In genomic region chr2:64035067-64035942, GRCh38 we compare ENCODE assay signal across 11 cellular contexts. TPM values are rescaled to one million over a fixed set of nuclear protein-coding genes. Genes with fewer than 3 reads are reported as not detected.
DNase-seq lines count a peak whose midpoint lies in the region; ATAC-seq and TF ChIP-seq lines count a peak whose summit lies in the region.
"Had no signal": no experiment of that assay in that cellular context is flagged by ENCODE, and none has a peak within 500 bp of the region (broad histone marks: within the 10 kb centered on the region; RNA-seq: fewer than 3 reads in every experiment).

No MANE protein-coding gene starts in this region.

- DNase-seq in activated CD4-positive, alpha-beta T cell treated with anti-CD3 and anti-CD28 coated beads, Interleukin-2, amount 10 ng/mL, durations not matched to agents 7 days and 5 days, result no peak
- DNase-seq in activated CD4-positive, alpha-beta T cell treated with anti-CD3 and anti-CD28 coated beads for 1 hour, result no peak
- DNase-seq in NCI-H146 (lab: John Stamatoyannopoulos, UW) (peak; percentile 59), NCI-H526 treated with DMSO at 0.1 percent for 48 hours (lab: John Stamatoyannopoulos, UW) (no peak)
- DNase-seq in activated naive CD8-positive, alpha-beta T cell treated with anti-CD3 and anti-CD28 coated beads, Interleukin-2, amount 10 ng/mL, durations not matched to agents 7 days and 5 days, result no peak
- no peak for DNase-seq in activated effector memory CD4-positive, alpha-beta T cell treated with anti-CD3 and anti-CD28 coated beads, Interleukin-2, amount 50 U/mL, for 16 hours
- DNase-seq: nucleus accumbens had no signal

- no peaks in the 10 kb centered on the region for H3K36me3 ChIP-seq in parathyroid adenoma (ENCODE audit: control insufficient read depth, insufficient read depth, low read length)
- H3K36me3 ChIP-seq: SJSA1 had no signal

- no peak for TF ChIP-seq CTCF in parathyroid adenoma (IDR thresholded peaks at IDR 0.05)

- peaks cover 14% of the 10 kb centered on the region for H3K9me3 Mint-ChIP-seq in activated CD4-positive, alpha-beta T cell treated with anti-CD3 and anti-CD28 coated beads, Interleukin-2, amount 10 ng/mL, durations not matched to agents 7 days and 5 days
- H3K9me3 Mint-ChIP-seq in activated naive CD8-positive, alpha-beta T cell treated with anti-CD3 and anti-CD28 coated beads, Interleukin-2, amount 10 ng/mL, durations not matched to agents 7 days and 5 days, result peaks cover 7% of the 10 kb centered on the region

- peak overlapping the region; percentile 91 for H3K27ac Mint-ChIP-seq in activated CD4-positive, alpha-beta T cell treated with anti-CD3 and anti-CD28 coated beads, Interleukin-2, amount 10 ng/mL, durations not matched to agents 7 days and 5 days
- peak overlapping the region; percentile 97 for H3K27ac Mint-ChIP-seq in activated naive CD8-positive, alpha-beta T cell treated with anti-CD3 and anti-CD28 coated beads, Interleukin-2, amount 10 ng/mL, durations not matched to agents 7 days and 5 days
- H3K27ac Mint-ChIP-seq: B cell had no signal

- H3K4me1 Mint-ChIP-seq in activated CD4-positive, alpha-beta T cell treated with anti-CD3 and anti-CD28 coated beads, Interleukin-2, amount 10 ng/mL, durations not matched to agents 7 days and 5 days, result peaks cover 47% of the 10 kb centered on the region
- H3K4me1 Mint-ChIP-seq in activated naive CD8-positive, alpha-beta T cell treated with anti-CD3 and anti-CD28 coated beads, Interleukin-2, amount 10 ng/mL, durations not matched to agents 7 days and 5 days, result peaks cover 32% of the 10 kb centered on the region

- peaks cover 23% of the 10 kb centered on the region for H3K36me3 Mint-ChIP-seq in activated CD4-positive, alpha-beta T cell treated with anti-CD3 and anti-CD28 coated beads, Interleukin-2, amount 10 ng/mL, durations not matched to agents 7 days and 5 days (ENCODE audit: low read depth)
- peaks cover 17% of the 10 kb centered on the region for H3K36me3 Mint-ChIP-seq in activated naive CD8-positive, alpha-beta T cell treated with anti-CD3 and anti-CD28 coated beads, Interleukin-2, amount 10 ng/mL, durations not matched to agents 7 days and 5 days

- CTCF ChIA-PET in activated CD4-positive, alpha-beta T cell treated with anti-CD3 and anti-CD28 coated beads, Interleukin-2, amount 10 ng/mL, durations not matched to agents 7 days and 5 days (lab: Charles Lee), result interaction anchor here (1.0 to 1.9 kb wide), 3 partner anchors 17 to 295 kb away, joined by 3 to 4 read pairs (median 4); no protein-coding TSS in a partner anchor

- H3K9ac ChIP-seq in parathyroid adenoma, result no peak overlapping the region

- peaks cover 2% of the 10 kb centered on the region for H3K4me1 ChIP-seq in parathyroid adenoma
- H3K4me1 ChIP-seq: SJSA1 had no signal

- H3K4me2 ChIP-seq in parathyroid adenoma (ENCODE audit: low read length), result peak overlapping the region; percentile 55

- H2AFZ ChIP-seq in parathyroid adenoma, result peak overlapping the region; percentile 23

- no peaks in the 10 kb centered on the region for H3K9me3 ChIP-seq in parathyroid adenoma (ENCODE audit: control insufficient read depth, low read length)
- H3K9me3 ChIP-seq: SJSA1 had no signal

- peak overlapping the region; percentile 40 for H3K4me3 Mint-ChIP-seq in activated CD4-positive, alpha-beta T cell treated with anti-CD3 and anti-CD28 coated beads, Interleukin-2, amount 10 ng/mL, durations not matched to agents 7 days and 5 days
- peak overlapping the region; percentile 85 for H3K4me3 Mint-ChIP-seq in activated naive CD8-positive, alpha-beta T cell treated with anti-CD3 and anti-CD28 coated beads, Interleukin-2, amount 10 ng/mL, durations not matched to agents 7 days and 5 days
- H3K4me3 Mint-ChIP-seq: B cell had no signal

- H3K79me2 ChIP-seq in parathyroid adenoma, result no peaks in the 10 kb centered on the region

- H3K4me3 ChIP-seq in parathyroid adenoma (ENCODE audit: low read depth, low read length), result no peak overlapping the region
- H3K4me3 ChIP-seq: SJSA1 had no signal

- H3K27me3 ChIP-seq in parathyroid adenoma (ENCODE audit: control insufficient read depth, insufficient read depth, low read length), result no peaks in the 10 kb centered on the region
- H3K27me3 ChIP-seq: SJSA1 had no signal

- ATAC-seq in activated naive CD8-positive, alpha-beta T cell treated with anti-CD3 and anti-CD28 coated beads, Interleukin-2, amount 10 ng/mL, durations not matched to agents 7 days and 5 days (ENCODE audit: low read depth), result no peak
- ATAC-seq in HG02763 (IDR thresholded peaks at IDR 0.05; ENCODE audit: unreplicated experiment), result no peak

- H3K27ac ChIP-seq in parathyroid adenoma, result no peak overlapping the region
- H3K27ac ChIP-seq: SJSA1 had no signal

- H3K27me3 Mint-ChIP-seq in activated CD4-positive, alpha-beta T cell treated with anti-CD3 and anti-CD28 coated beads, Interleukin-2, amount 10 ng/mL, durations not matched to agents 7 days and 5 days, result peaks cover 3% of the 10 kb centered on the region
- no peaks in the 10 kb centered on the region for H3K27me3 Mint-ChIP-seq in activated naive CD8-positive, alpha-beta T cell treated with anti-CD3 and anti-CD28 coated beads, Interleukin-2, amount 10 ng/mL, durations not matched to agents 7 days and 5 days
- H3K27me3 Mint-ChIP-seq: B cell had no signal

- POLR2A ChIA-PET in activated CD4-positive, alpha-beta T cell treated with anti-CD3 and anti-CD28 coated beads, Interleukin-2, amount 10 ng/mL, durations not matched to agents 7 days and 5 days (lab: Charles Lee), result no interaction called here
- POLR2A ChIA-PET in activated naive CD8-positive, alpha-beta T cell treated with anti-CD3 and anti-CD28 coated beads, Interleukin-2, amount 10 ng/mL, durations not matched to agents 7 days and 5 days (lab: Charles Lee), result interaction anchor here (1.0 kb wide), 1 partner anchor 11 kb away, joined by 3 read pairs; no protein-coding TSS in a partner anchor

RNA-seq across cellular contexts. Expression of gene VPS54, which starts 16.1 kb away (rescaled TPM):
- total RNA-seq in activated CD4-positive, alpha-beta T cell treated with anti-CD3 and anti-CD28 coated beads, Interleukin-2, amount 10 ng/mL, durations not matched to agents 7 days and 5 days, result 10 to 100 TPM; 16.8 to 17.4 TPM
- 10 to 100 TPM; 15.2 to 16.0 TPM for total RNA-seq in activated naive CD8-positive, alpha-beta T cell treated with anti-CD3 and anti-CD28 coated beads, Interleukin-2, amount 10 ng/mL, durations not matched to agents 7 days and 5 days
